8 cellular contexts compared by ENCODE assay signal in genomic region chr16:11354407-11354732, GRCh38. TPM values are rescaled to one million over a fixed set of nuclear protein-coding genes. Genes with fewer than 3 reads are reported as not detected.
DNase-seq lines count a peak whose midpoint lies in the region; ATAC-seq, FAIRE-seq and TF ChIP-seq lines count a peak whose summit lies in the region.
"Had no signal": no experiment of that assay in that cellular context is flagged by ENCODE, and none has a peak within 500 bp of the region (broad histone marks: within the 10 kb centered on the region; RNA-seq: fewer than 3 reads in every experiment).

No MANE protein-coding gene starts in this region.

- TF ChIP-seq POLR2A in spleen (IDR thresholded peaks at IDR 0.05) = no peak

- H3K27me3 ChIP-seq in OCI-LY3 (ENCODE audit: low read depth, low read length) (peaks cover 15% of the 10 kb centered on the region), spleen (replicated peaks in 1 of 7) (peaks cover 0 to 32% (median under 1%) of the 10 kb centered on the region in 7 donors)
- H3K27me3 ChIP-seq: Peyer's patch had no signal

- H3K27ac Mint-ChIP-seq in Calu3 (ENCODE audit: unreplicated experiment) = no peak overlapping the region

- 48 to 62% (median 54%) methylated on average over 5 of the region's 5 CpGs for WGBS in spleen, 5 donors

- peaks cover 14% of the 10 kb centered on the region for H3K36me3 Mint-ChIP-seq in Calu3 (ENCODE audit: insufficient read depth, unreplicated experiment)

- CTCF ChIA-PET in Calu3 (lab: Charles Lee) = interaction anchor here (0.6 kb wide), 1 partner anchor 43 kb away, joined by 3 read pairs; no protein-coding TSS in a partner anchor

- H3K27ac ChIP-seq in OCI-LY3 (ENCODE audit: low read length) (peak overlapping the region; percentile 94), spleen (peak overlapping the region in 5 of 8 donors; percentile 26 to 65 (median 58)), kidney (ENCODE audit: low read depth in 2 of 2, low read length in 2 of 2) (no peak overlapping the region)

- H2AFZ ChIP-seq in OCI-LY3 (ENCODE audit: low read depth, low read length) = no peak overlapping the region

- intact Hi-C loops in spleen (cut with DNase I; ENCODE audit: low total_unique reads) (no loop called here), kidney (cut with DNase I) (loop anchor here (10.0 kb wide), 1 partner anchor 390 kb away; no protein-coding TSS in a partner anchor), Calu3 (cut with micrococcal nuclease; ENCODE audit: unreplicated experiment) (no loop called here)

- H4K20me1 ChIP-seq in OCI-LY3 (ENCODE audit: insufficient read depth, low read length) = peaks cover 6% of the 10 kb centered on the region; the same call in 1 of the 2 replicates

- DNase-seq in spleen (no peak), kidney (no peak), Calu3 (no peak), iPS-NIHi11 (ENCODE audit: low spot score) (no peak)

- ATAC-seq in GM19395 (IDR thresholded peaks at IDR 0.05; ENCODE audit: unreplicated experiment) (peak; percentile 50), HG02840 (IDR thresholded peaks at IDR 0.05; ENCODE audit: low FRiP score, unreplicated experiment) (peak; percentile 20)

- H3K4me2 ChIP-seq in OCI-LY3 (ENCODE audit: low read length) = peak overlapping the region; percentile 78

- H3K9me3 ChIP-seq in OCI-LY3 (ENCODE audit: insufficient read depth, low read length) (no peaks in the 10 kb centered on the region), spleen (no peaks in the 10 kb centered on the region), kidney (ENCODE audit: control insufficient read depth in 1 of 2, low read length in 2 of 2) (no peaks in the 10 kb centered on the region)
- H3K9me3 ChIP-seq: Peyer's patch had no signal

- H3K9ac ChIP-seq in OCI-LY3 (ENCODE audit: low read length) (peak overlapping the region; percentile 40), kidney (ENCODE audit: low read length in 2 of 2) (no peak overlapping the region)

- H3K36me3 ChIP-seq in OCI-LY3 (replicated peaks; ENCODE audit: low read depth, low read length) (peaks cover 34% of the 10 kb centered on the region), spleen (no peaks in the 10 kb centered on the region), kidney (ENCODE audit: control insufficient read depth in 1 of 2, insufficient read depth in 2 of 2, low read length in 2 of 2) (no peaks in the 10 kb centered on the region)
- H3K36me3 ChIP-seq: Peyer's patch had no signal

- BruUV-seq in Calu3 (replicated peaks; lab: Mats Ljungman, UMichigan) = no TSS peak

- H3K4me3 Mint-ChIP-seq in Calu3 (ENCODE audit: low read depth, unreplicated experiment) = no peak overlapping the region

- H3K4me1 Mint-ChIP-seq in Calu3 (ENCODE audit: low read depth, unreplicated experiment) = peaks cover 36% of the 10 kb centered on the region

- no peaks in the 10 kb centered on the region for H3K9me3 Mint-ChIP-seq in Calu3 (ENCODE audit: low read depth, unreplicated experiment)

- H3K4me1 ChIP-seq in OCI-LY3 (ENCODE audit: low read length) (peaks cover 46% of the 10 kb centered on the region), spleen (peaks cover 22 to 77% (median 52%) of the 10 kb centered on the region in 6 donors), kidney (ENCODE audit: control insufficient read depth in 1 of 2, insufficient read depth in 1 of 2, low read depth in 1 of 2, low read length in 2 of 2) (peaks cover 10 to 17% of the 10 kb centered on the region in 2 donors)

- TF ChIP-seq CTCF in OCI-LY3 (IDR thresholded peaks at IDR 0.05; ENCODE audit: low read depth, low read length) (no peak), spleen (IDR thresholded peaks at IDR 0.05 in 8 of 11, conservative IDR thresholded peaks at IDR 0.05 in 3 of 11) (no peak), kidney (IDR thresholded peaks at IDR 0.05; ENCODE audit: borderline replicate concordance, extremely low read depth, insufficient read depth) (no peak), Calu3 (IDR thresholded peaks at IDR 0.05; ENCODE audit: unreplicated experiment) (no peak)

- H3K79me2 ChIP-seq in OCI-LY3 (ENCODE audit: low read length) = peaks cover 23% of the 10 kb centered on the region; the same call in 1 of the 2 replicates

- no peak for FAIRE-seq in kidney (lab: Jason Lieb, UNC)

- no peaks in the 10 kb centered on the region for H3K27me3 Mint-ChIP-seq in Calu3 (ENCODE audit: unreplicated experiment)

- peak overlapping the region; percentile 59 for H3K4me3 ChIP-seq in OCI-LY3 (ENCODE audit: low read length)
- H3K4me3 ChIP-seq in spleen = peak overlapping the region in 1 of 8 donors; percentile 5
- H3K4me3 ChIP-seq in kidney (ENCODE audit: low read length in 2 of 2) = no peak overlapping the region
- H3K4me3 ChIP-seq: Peyer's patch had no signal

RNA-seq across cellular contexts. Expression of gene RMI2, which starts 9.1 kb away (rescaled TPM):
- total RNA-seq in spleen = 1 to 10 TPM; 2.4 to 5.7 (median 3.7) TPM
- 10 to 100 TPM in 1 of 3 donors, 1 to 10 TPM in 2; 4.4 to 23.6 (median 5.8) TPM for polyA plus RNA-seq in spleen
- 4.6 TPM for total RNA-seq in kidney
- polyA plus RNA-seq in kidney (ENCODE audit: insufficient read depth, low read depth, low replicate concordance) = 5.2 TPM
- total RNA-seq in Calu3 (2022) = 55.4 and 63.2 TPM in 2 replicates

Comparison
In these comparisons a context has a peak if more than half of its experiments do, and no peak if none do; other contexts are left out.
1. H3K27ac ChIP-seq: peak in OCI-LY3 (single experiment) and spleen (5 of 8); none in kidney (0 of 2).